Comparison of ENCODE assay signal across 24 cellular contexts in the genomic region with DNA sequence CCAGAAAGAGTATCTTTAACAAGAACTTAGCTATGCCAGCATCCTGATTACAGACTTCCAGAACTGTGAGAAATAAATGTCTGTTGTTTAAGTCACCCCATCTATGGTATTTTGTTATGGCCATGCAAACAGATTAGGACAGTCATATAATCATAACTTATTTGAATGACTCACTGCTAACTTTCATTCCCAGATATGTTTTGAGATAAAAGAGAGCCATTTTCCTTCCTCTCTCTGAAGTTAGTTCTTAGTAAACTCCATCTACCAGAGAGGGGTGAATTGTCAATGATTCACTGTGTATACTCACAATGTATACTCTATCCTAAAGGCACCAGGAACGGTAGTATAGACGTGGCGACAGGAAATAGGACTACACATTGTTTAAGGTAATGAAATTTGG.
DNase-seq lines count a peak whose midpoint lies in the region; ATAC-seq, FAIRE-seq and TF ChIP-seq lines count a peak whose summit lies in the region.
"Had no signal": no experiment of that assay in that cellular context is flagged by ENCODE, and none has a peak within 500 bp of the region (broad histone marks: within the 10 kb centered on the region; RNA-seq: fewer than 3 reads in every experiment).

No MANE protein-coding gene starts in this region.

- H2AFZ ChIP-seq in ACC112 (ENCODE audit: low read length, unreplicated experiment) (peak overlapping the region; percentile 78), astrocyte (ENCODE audit: low read depth, low read length) (peak overlapping the region; percentile 21)

- no peaks in the 10 kb centered on the region for H4K20me1 ChIP-seq in astrocyte (ENCODE audit: insufficient read depth, low read length)

- H3K9ac ChIP-seq in astrocyte (ENCODE audit: low read length): peak overlapping the region; percentile 13

- CTCF ChIA-PET in activated CD8-positive, alpha-beta T cell treated with anti-CD3 and anti-CD28 coated beads, Interleukin-2, amount 10 ng/mL, durations not matched to agents 7 days and 5 days (lab: Charles Lee): no interaction called here
- CTCF ChIA-PET in activated CD4-positive, alpha-beta memory T cell treated with anti-CD3 and anti-CD28 coated beads, Interleukin-2, amount 10 ng/mL, durations not matched to agents 7 days and 5 days (lab: Charles Lee): no interaction called here

- no peak overlapping the region for H3K4me2 ChIP-seq in astrocyte (ENCODE audit: low read length)
- H3K4me2 ChIP-seq: A549 had no signal

- no peak overlapping the region for H3K27ac Mint-ChIP-seq in astrocyte (ENCODE audit: unreplicated experiment)
- no peak overlapping the region for H3K27ac Mint-ChIP-seq in activated CD8-positive, alpha-beta T cell treated with anti-CD3 and anti-CD28 coated beads, Interleukin-2, amount 10 ng/mL, durations not matched to agents 7 days and 5 days
- no peak overlapping the region for H3K27ac Mint-ChIP-seq in activated CD4-positive, alpha-beta memory T cell treated with anti-CD3 and anti-CD28 coated beads, Interleukin-2, amount 10 ng/mL, durations not matched to agents 7 days and 5 days
- H3K27ac Mint-ChIP-seq in activated naive CD8-positive, alpha-beta T cell treated with anti-CD3 and anti-CD28 coated beads, Interleukin-2, amount 50 U/mL, for 24 hours: no peak overlapping the region
- H3K27ac Mint-ChIP-seq: CD14-positive monocyte; effector memory CD8-positive, alpha-beta T cell had no signal

- peaks cover 8% of the 10 kb centered on the region for H3K4me1 ChIP-seq in ACC112 (ENCODE audit: control insufficient read depth, insufficient read depth, low read length, unreplicated experiment)
- H3K4me1 ChIP-seq in astrocyte (ENCODE audit: insufficient read depth, low read length): peaks cover 8% of the 10 kb centered on the region
- H3K4me1 ChIP-seq: A549, vagina had no signal

- no peaks in the 10 kb centered on the region for H3K9me3 Mint-ChIP-seq in astrocyte (ENCODE audit: unreplicated experiment)
- no peaks in the 10 kb centered on the region for H3K9me3 Mint-ChIP-seq in activated CD8-positive, alpha-beta T cell treated with anti-CD3 and anti-CD28 coated beads, Interleukin-2, amount 10 ng/mL, durations not matched to agents 7 days and 5 days (ENCODE audit: insufficient read depth)
- no peaks in the 10 kb centered on the region for H3K9me3 Mint-ChIP-seq in activated CD4-positive, alpha-beta memory T cell treated with anti-CD3 and anti-CD28 coated beads, Interleukin-2, amount 10 ng/mL, durations not matched to agents 7 days and 5 days
- H3K9me3 Mint-ChIP-seq in activated naive CD8-positive, alpha-beta T cell treated with anti-CD3 and anti-CD28 coated beads, Interleukin-2, amount 50 U/mL, for 24 hours: no peaks in the 10 kb centered on the region
- H3K9me3 Mint-ChIP-seq: effector memory CD8-positive, alpha-beta T cell had no signal

- no peaks in the 10 kb centered on the region for H3K27me3 Mint-ChIP-seq in astrocyte (ENCODE audit: low read depth, unreplicated experiment)
- no peaks in the 10 kb centered on the region for H3K27me3 Mint-ChIP-seq in activated CD8-positive, alpha-beta T cell treated with anti-CD3 and anti-CD28 coated beads, Interleukin-2, amount 10 ng/mL, durations not matched to agents 7 days and 5 days (ENCODE audit: low read depth)
- no peaks in the 10 kb centered on the region for H3K27me3 Mint-ChIP-seq in activated CD4-positive, alpha-beta memory T cell treated with anti-CD3 and anti-CD28 coated beads, Interleukin-2, amount 10 ng/mL, durations not matched to agents 7 days and 5 days
- H3K27me3 Mint-ChIP-seq in activated naive CD8-positive, alpha-beta T cell treated with anti-CD3 and anti-CD28 coated beads, Interleukin-2, amount 50 U/mL, for 24 hours: no peaks in the 10 kb centered on the region

- H3K4me3 Mint-ChIP-seq in astrocyte (ENCODE audit: unreplicated experiment): no peak overlapping the region
- no peak overlapping the region for H3K4me3 Mint-ChIP-seq in activated CD8-positive, alpha-beta T cell treated with anti-CD3 and anti-CD28 coated beads, Interleukin-2, amount 10 ng/mL, durations not matched to agents 7 days and 5 days
- no peak overlapping the region for H3K4me3 Mint-ChIP-seq in activated CD4-positive, alpha-beta memory T cell treated with anti-CD3 and anti-CD28 coated beads, Interleukin-2, amount 10 ng/mL, durations not matched to agents 7 days and 5 days
- no peak overlapping the region for H3K4me3 Mint-ChIP-seq in activated naive CD8-positive, alpha-beta T cell treated with anti-CD3 and anti-CD28 coated beads, Interleukin-2, amount 50 U/mL, for 24 hours
- H3K4me3 Mint-ChIP-seq: CD14-positive monocyte; effector memory CD8-positive, alpha-beta T cell had no signal

- no peak for ATAC-seq in activated CD8-positive, alpha-beta T cell treated with anti-CD3 and anti-CD28 coated beads, Interleukin-2, amount 10 ng/mL, durations not matched to agents 7 days and 5 days
- ATAC-seq in activated naive CD8-positive, alpha-beta T cell treated with anti-CD3 and anti-CD28 coated beads, Interleukin-2, amount 50 U/mL, for 24 hours: no peak
- no peak for ATAC-seq in HG02763 (IDR thresholded peaks at IDR 0.05; ENCODE audit: unreplicated experiment)
- ATAC-seq: A549; effector memory CD8-positive, alpha-beta T cell; left cardiac atrium; Right ventricle myocardium inferior had no signal

- H3K9me3 ChIP-seq in astrocyte (ENCODE audit: insufficient read depth, low read depth, low read length): no peaks in the 10 kb centered on the region
- H3K9me3 ChIP-seq: A549, vagina had no signal

- H3K36me3 ChIP-seq in ACC112 (ENCODE audit: insufficient read depth, low read length) (no peaks in the 10 kb centered on the region), astrocyte (ENCODE audit: insufficient read depth, low read length) (no peaks in the 10 kb centered on the region)
- H3K36me3 ChIP-seq: vagina had no signal

- TF ChIP-seq CTCF in astrocyte (IDR thresholded peaks at IDR 0.05; ENCODE audit: insufficient read depth, low read depth, low read length): no peak
- no peak for TF ChIP-seq CTCF in fibroblast of villous mesenchyme (IDR thresholded peaks at IDR 0.05; ENCODE audit: insufficient read depth, low read depth, low read length)

- POLR2A ChIA-PET in activated CD8-positive, alpha-beta T cell treated with anti-CD3 and anti-CD28 coated beads, Interleukin-2, amount 10 ng/mL, durations not matched to agents 7 days and 5 days (lab: Charles Lee): no interaction called here
- POLR2A ChIA-PET in activated CD4-positive, alpha-beta memory T cell treated with anti-CD3 and anti-CD28 coated beads, Interleukin-2, amount 10 ng/mL, durations not matched to agents 7 days and 5 days (lab: Charles Lee): no interaction called here

- H3K27ac ChIP-seq in ACC112 (ENCODE audit: low read depth, low read length) (peak overlapping the region; percentile 62), astrocyte (ENCODE audit: low read depth, low read length) (peak overlapping the region; percentile 65)
- H3K27ac ChIP-seq: A549, vagina had no signal

- H3K4me3 ChIP-seq in ACC112 (ENCODE audit: low read depth, low read length) (no peak overlapping the region), astrocyte (ENCODE audit: insufficient read depth, low read depth, low read length) (no peak overlapping the region), fibroblast of villous mesenchyme (ENCODE audit: low read depth, low read length) (no peak overlapping the region)
- H3K4me3 ChIP-seq: A549, vagina had no signal

- no peaks in the 10 kb centered on the region for H3K79me2 ChIP-seq in ACC112 (ENCODE audit: control insufficient read depth, insufficient read depth, low read length, unreplicated experiment)
- no peaks in the 10 kb centered on the region for H3K79me2 ChIP-seq in astrocyte (ENCODE audit: insufficient read depth, low read length)

- DNase-seq in HS-27A (ENCODE audit: low read depth) (peak; percentile 67), astrocyte (ENCODE audit: low read depth) (peak; percentile 78), fibroblast of villous mesenchyme (ENCODE audit: low read depth) (peak; percentile 81)
- DNase-seq in activated CD8-positive, alpha-beta T cell treated with anti-CD3 and anti-CD28 coated beads, Interleukin-2, amount 10 ng/mL, durations not matched to agents 7 days and 5 days: no peak
- DNase-seq in activated CD4-positive, alpha-beta memory T cell treated with anti-CD3 and anti-CD28 coated beads, Interleukin-2, amount 10 ng/mL, durations not matched to agents 7 days and 5 days: no peak
- DNase-seq in activated naive CD8-positive, alpha-beta T cell treated with anti-CD3 and anti-CD28 coated beads, Interleukin-2, amount 50 U/mL, for 24 hours: no peak
- DNase-seq: activated CD4-positive, alpha-beta T cell treated with anti-CD3 and anti-CD28 coated beads, Interleukin-2, amount 50 U/mL, for 1 hour; cerebellar nuclear complex; effector memory CD8-positive, alpha-beta T cell; Karpas-422; left cardiac atrium; NCI-H1105 treated with DMSO at 0.1 percent for 48 hours; NCI-H2107; NCI-H524; stimulated activated CD4-positive, alpha-beta T cell treated with anti-CD3 and anti-CD28 coated beads, Interleukin-12 subunit alpha, Interleukin-12 subunit beta, amount 100 ng/mL, for 4 hours; T-helper 1 cell had no signal

- no peaks in the 10 kb centered on the region for H3K36me3 Mint-ChIP-seq in astrocyte (ENCODE audit: low read depth, unreplicated experiment)
- H3K36me3 Mint-ChIP-seq in activated CD8-positive, alpha-beta T cell treated with anti-CD3 and anti-CD28 coated beads, Interleukin-2, amount 10 ng/mL, durations not matched to agents 7 days and 5 days (ENCODE audit: low read depth): no peaks in the 10 kb centered on the region
- no peaks in the 10 kb centered on the region for H3K36me3 Mint-ChIP-seq in activated CD4-positive, alpha-beta memory T cell treated with anti-CD3 and anti-CD28 coated beads, Interleukin-2, amount 10 ng/mL, durations not matched to agents 7 days and 5 days (ENCODE audit: low read depth)
- H3K36me3 Mint-ChIP-seq in activated naive CD8-positive, alpha-beta T cell treated with anti-CD3 and anti-CD28 coated beads, Interleukin-2, amount 50 U/mL, for 24 hours (ENCODE audit: low read depth): no peaks in the 10 kb centered on the region
- H3K36me3 Mint-ChIP-seq: CD14-positive monocyte had no signal

- peaks cover 21% of the 10 kb centered on the region for H3K4me1 Mint-ChIP-seq in astrocyte (ENCODE audit: low read depth, unreplicated experiment)
- no peaks in the 10 kb centered on the region for H3K4me1 Mint-ChIP-seq in activated CD8-positive, alpha-beta T cell treated with anti-CD3 and anti-CD28 coated beads, Interleukin-2, amount 10 ng/mL, durations not matched to agents 7 days and 5 days (ENCODE audit: low read depth)
- H3K4me1 Mint-ChIP-seq in activated CD4-positive, alpha-beta memory T cell treated with anti-CD3 and anti-CD28 coated beads, Interleukin-2, amount 10 ng/mL, durations not matched to agents 7 days and 5 days: no peaks in the 10 kb centered on the region
- H3K4me1 Mint-ChIP-seq in activated naive CD8-positive, alpha-beta T cell treated with anti-CD3 and anti-CD28 coated beads, Interleukin-2, amount 50 U/mL, for 24 hours: no peaks in the 10 kb centered on the region
- H3K4me1 Mint-ChIP-seq: CD14-positive monocyte had no signal

- H3K27me3 ChIP-seq in ACC112 (ENCODE audit: insufficient read depth, low read length) (no peaks in the 10 kb centered on the region), astrocyte (ENCODE audit: insufficient read depth, low read length) (no peaks in the 10 kb centered on the region)
- H3K27me3 ChIP-seq: vagina had no signal

- FAIRE-seq in astrocyte (lab: Jason Lieb, UNC): peak; percentile 43
- FAIRE-seq: A549, frontal cortex, GM12892 had no signal

Comparison
In these comparisons a context has a peak if more than half of its experiments do, and no peak if none do; other contexts are left out.
1. DNase-seq: peak in HS-27A (single experiment), astrocyte (single experiment) and fibroblast of villous mesenchyme (single experiment); none in activated CD8-positive, alpha-beta T cell treated with anti-CD3 and anti-CD28 coated beads, Interleukin-2, amount 10 ng/mL, durations not matched to agents 7 days and 5 days (single experiment), activated CD4-positive, alpha-beta memory T cell treated with anti-CD3 and anti-CD28 coated beads, Interleukin-2, amount 10 ng/mL, durations not matched to agents 7 days and 5 days (single experiment) and activated naive CD8-positive, alpha-beta T cell treated with anti-CD3 and anti-CD28 coated beads, Interleukin-2, amount 50 U/mL, for 24 hours (single experiment).